ENCODE assay signal across 1 cellular context in genomic region chr10:24894309-24894708, GRCh38.
TF ChIP-seq lines count a peak whose summit lies in the region.

No MANE protein-coding gene starts in this region.

TF ChIP-seq in K562, 482 proteins besides CTCF, POLR2A, EP300 and RAD21 (continued from another document):
- no peak for TF ChIP-seq AFF1 (IDR thresholded peaks at IDR 0.05; ENCODE audit: low read depth in 1 of 2, partially characterized antibody in 2 of 2)
- no peak for TF ChIP-seq ZNF551 (CRISPR knock-in tag; IDR thresholded peaks at IDR 0.05)
- 0 out of 2 replicates have a peak, but pooled peaks have one; percentile 18 for TF ChIP-seq SMARCE1 (IDR thresholded peaks at IDR 0.05)
- TF ChIP-seq MTA1 (IDR thresholded peaks at IDR 0.05; ENCODE audit: borderline replicate concordance): no peak
- TF ChIP-seq HSF4 (CRISPR knock-in tag; IDR thresholded peaks at IDR 0.05; ENCODE audit: borderline replicate concordance): no peak
- no peak for TF ChIP-seq SMAD2 (IDR thresholded peaks at IDR 0.05; ENCODE audit: low read depth, low read length)
- TF ChIP-seq ZNF586 (CRISPR knock-in tag; conservative IDR thresholded peaks at IDR 0.05): no peak
- TF ChIP-seq E2F3 (CRISPR knock-in tag; IDR thresholded peaks at IDR 0.05): no peak
- no peak for TF ChIP-seq ZNF740 (CRISPR knock-in tag; IDR thresholded peaks at IDR 0.05)
- no peak for TF ChIP-seq ZNF740 (tag; IDR thresholded peaks at IDR 0.05)
- TF ChIP-seq CHD4 (IDR thresholded peaks at IDR 0.05; ENCODE audit: insufficient read depth, insufficient replicate concordance, low read depth, low read length, poor library complexity, severe bottlenecking): no peak
- TF ChIP-seq TOE1 (IDR thresholded peaks at IDR 0.05; ENCODE audit: borderline replicate concordance): no peak
- TF ChIP-seq TOE1 (CRISPR knock-in tag; IDR thresholded peaks at IDR 0.05; ENCODE audit: borderline replicate concordance, low read depth): no peak
- TF ChIP-seq ZNF561 (CRISPR knock-in tag; conservative IDR thresholded peaks at IDR 0.05): no peak
- TF ChIP-seq JUN (IDR thresholded peaks at IDR 0.05; ENCODE audit: borderline replicate concordance, low read depth, low read length): peak; percentile 45; the same call in 1 of the 2 replicates
- TF ChIP-seq JUN (CRISPR knock-in tag; IDR thresholded peaks at IDR 0.05; ENCODE audit: borderline replicate concordance): no peak
- no peak for TF ChIP-seq TFAM (CRISPR knock-in tag; conservative IDR thresholded peaks at IDR 0.05)
- TF ChIP-seq CEBPG (CRISPR knock-in tag; IDR thresholded peaks at IDR 0.05): no peak
- no peak for TF ChIP-seq CEBPG (tag; conservative IDR thresholded peaks at IDR 0.05 in 1 of 2, IDR thresholded peaks at IDR 0.05 in 1 of 2)
- TF ChIP-seq YY1 (IDR thresholded peaks at IDR 0.05; ENCODE audit: borderline replicate concordance in 1 of 3, control insufficient read depth in 1 of 3, extremely low read depth in 1 of 3, insufficient read depth in 3 of 3, insufficient read length in 1 of 3, insufficient replicate concordance in 2 of 3, low read depth in 1 of 3, low read length in 2 of 3): no peak
- no peak for TF ChIP-seq ASH1L (IDR thresholded peaks at IDR 0.05; ENCODE audit: borderline replicate concordance, low read depth, partially characterized antibody)
TF ChIP-seq in K562: peak in this region for 10.
